In genomic region chr6:11236351-11236750, GRCh38 we compare ENCODE assay signal across 9 cellular contexts. TPM values are rescaled to one million over a fixed set of nuclear protein-coding genes. Genes with fewer than 3 reads are reported as not detected.
DNase-seq lines count a peak whose midpoint lies in the region; ATAC-seq and TF ChIP-seq lines count a peak whose summit lies in the region.
"Had no signal": no experiment of that assay in that cellular context is flagged by ENCODE, and none has a peak within 500 bp of the region (broad histone marks: within the 10 kb centered on the region; RNA-seq: fewer than 3 reads in every experiment).

No MANE protein-coding gene starts in this region.

- no peaks in the 10 kb centered on the region for H3K9me3 Mint-ChIP-seq in activated T-cell treated with anti-CD3 and anti-CD28 coated beads, Interleukin-2, amount 50 U/mL, for 4 hours

- H3K27ac ChIP-seq in thoracic aorta (peak overlapping the region in 1 of 2 donors; percentile 22), heart left ventricle (no peak overlapping the region), heart right ventricle (no peak overlapping the region)
- H3K27ac ChIP-seq: KMS-11 had no signal

- peaks cover 50% of the 10 kb centered on the region for H3K4me1 Mint-ChIP-seq in activated T-cell treated with anti-CD3 and anti-CD28 coated beads, Interleukin-2, amount 50 U/mL, for 4 hours (ENCODE audit: low read depth)

- H3K9me3 ChIP-seq in thoracic aorta (no peaks in the 10 kb centered on the region), heart left ventricle (no peaks in the 10 kb centered on the region), heart right ventricle (no peaks in the 10 kb centered on the region)

- TF ChIP-seq POLR2A in heart left ventricle (IDR thresholded peaks at IDR 0.05), result no peak

- H3K4me3 ChIP-seq in epithelial cell of esophagus (ENCODE audit: low read length) (no peak overlapping the region), thoracic aorta (no peak overlapping the region), heart left ventricle (no peak overlapping the region), heart right ventricle (no peak overlapping the region)

- H3K4me3 Mint-ChIP-seq in activated T-cell treated with anti-CD3 and anti-CD28 coated beads, Interleukin-2, amount 50 U/mL, for 4 hours, result peak overlapping the region; percentile 0

- H3K36me3 ChIP-seq in thoracic aorta (no peaks in the 10 kb centered on the region), heart left ventricle (no peaks in the 10 kb centered on the region), heart right ventricle (no peaks in the 10 kb centered on the region)

- TF ChIP-seq CTCF in epithelial cell of esophagus (IDR thresholded peaks at IDR 0.05; ENCODE audit: insufficient read depth, low read depth, low read length, missing control alignments), result no peak
- no peak for TF ChIP-seq CTCF in thoracic aorta (IDR thresholded peaks at IDR 0.05)
- no peak for TF ChIP-seq CTCF in heart left ventricle (IDR thresholded peaks at IDR 0.05)
- TF ChIP-seq CTCF in heart right ventricle (IDR thresholded peaks at IDR 0.05), result no peak

- peaks cover 8% of the 10 kb centered on the region for H3K36me3 Mint-ChIP-seq in activated T-cell treated with anti-CD3 and anti-CD28 coated beads, Interleukin-2, amount 50 U/mL, for 4 hours (ENCODE audit: insufficient read depth)

- ATAC-seq in activated T-cell treated with anti-CD3 and anti-CD28 coated beads, Interleukin-2, amount 50 U/mL, for 4 hours, result peak in 1 of 2 donors; percentile 18
- ATAC-seq in thoracic aorta (ENCODE audit: insufficient number of reproducible peaks, low FRiP score, low read depth) (peak; percentile 30), heart left ventricle (no peak), heart right ventricle (no peak)

- H3K4me1 ChIP-seq in thoracic aorta (ENCODE audit: control insufficient read depth in 1 of 2, low read depth in 2 of 2) (peaks cover 12 to 23% of the 10 kb centered on the region in 2 donors), heart left ventricle (peaks cover 0 to 32% (median 9%) of the 10 kb centered on the region in 12 donors), heart right ventricle (peaks cover 0 to 33% (median 15%) of the 10 kb centered on the region in 9 donors)

- WGBS in heart left ventricle, 4 donors, result 39 to 58% (median 55%) methylated on average over 3 of the region's 3 CpGs
- 38 to 46% methylated on average over 3 of the region's 3 CpGs for WGBS in heart right ventricle, 2 donors

- no peaks in the 10 kb centered on the region for H3K27me3 Mint-ChIP-seq in activated T-cell treated with anti-CD3 and anti-CD28 coated beads, Interleukin-2, amount 50 U/mL, for 4 hours (ENCODE audit: low read depth)

- intact Hi-C loops in heart left ventricle (cut with DNase I), result loop anchor here in 4 of 10 donors (2.0 to 10.0 kb wide), 5 partner anchors 30 to 258 kb away; no protein-coding TSS in a partner anchor
- intact Hi-C loops in heart right ventricle (cut with DNase I), result loop anchor here in 5 of 10 donors (10.0 kb wide), 2 partner anchors 62 to 258 kb away; no protein-coding TSS in a partner anchor

- peak; percentile 21 for DNase-seq in activated T-cell treated with anti-CD3 and anti-CD28 coated beads, Interleukin-2, amount 50 U/mL, for 4 hours
- DNase-seq in activated T-cell treated with anti-CD3 and anti-CD28 coated beads for 4 hours, result no peak
- peak; percentile 18 to 73 (median 38) for DNase-seq in T-helper 1 cell
- peak; percentile 74 for DNase-seq in epithelial cell of esophagus (ENCODE audit: low read depth)
- DNase-seq in thoracic aorta (ENCODE audit: low spot score), result no peak
- no peak for DNase-seq in heart left ventricle
- DNase-seq in dedifferentiated amniotic fluid mesenchymal stem cell (ENCODE audit: extremely low spot score), result no peak
- no peak for DNase-seq in heart right ventricle

- no peaks in the 10 kb centered on the region for H3K27me3 ChIP-seq in thoracic aorta (replicated peaks; ENCODE audit: insufficient read depth)
- no peaks in the 10 kb centered on the region for H3K27me3 ChIP-seq in heart left ventricle
- H3K27me3 ChIP-seq in heart right ventricle, result no peaks in the 10 kb centered on the region

RNA-seq across cellular contexts. Expression of gene NEDD9, which starts 3.9 kb away (rescaled TPM):
- total RNA-seq in activated T-cell treated with anti-CD3 and anti-CD28 coated beads, Interleukin-2, amount 50 U/mL, for 4 hours, result 10 to 100 TPM; 19.1 to 31.6 (median 31.5) TPM
- total RNA-seq in thoracic aorta (100 to 1,000 TPM; 122 to 181 TPM), heart left ventricle (10 to 100 TPM; 10.2 to 55.7 (median 20.9) TPM), heart right ventricle (10 to 100 TPM; 10.8 to 34.2 (median 24.6) TPM)
- polyA plus RNA-seq in heart left ventricle (10 to 100 TPM; 13.4 to 21.2 TPM), heart right ventricle (10 to 100 TPM; 18.7 to 19.3 TPM)

Comparison
In these comparisons a context has a peak if more than half of its experiments do, and no peak if none do; other contexts are left out.
1. DNase-seq: peak in activated T-cell treated with anti-CD3 and anti-CD28 coated beads, Interleukin-2, amount 50 U/mL, for 4 hours (single experiment), T-helper 1 cell (5 of 5) and epithelial cell of esophagus (single experiment); none in activated T-cell treated with anti-CD3 and anti-CD28 coated beads for 4 hours (single experiment), thoracic aorta (single experiment), heart left ventricle (0 of 5), dedifferentiated amniotic fluid mesenchymal stem cell (single experiment) and heart right ventricle (0 of 2).